17 cellular contexts compared by ENCODE assay signal in the genomic region with DNA sequence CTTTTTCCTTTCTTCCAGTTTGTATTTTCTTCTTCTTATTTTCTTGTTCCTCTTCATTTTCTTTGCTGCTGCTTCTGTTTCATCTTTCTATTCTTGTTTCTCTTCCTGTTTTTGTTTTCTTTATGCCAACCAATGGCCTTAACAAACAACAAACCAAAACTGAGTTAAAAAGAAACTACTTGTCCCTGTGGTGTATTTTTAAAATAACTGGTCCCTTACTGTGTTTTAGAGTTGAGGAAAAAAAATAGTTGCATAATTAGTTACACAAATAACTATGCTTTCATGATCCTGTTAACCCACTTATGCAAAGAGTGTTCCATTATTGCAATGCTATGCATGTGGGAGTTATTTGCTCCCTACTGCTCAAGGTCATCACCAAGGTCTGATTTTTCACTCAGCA. TPM values are rescaled to one million over a fixed set of nuclear protein-coding genes. Genes with fewer than 3 reads are reported as not detected.
DNase-seq lines count a peak whose midpoint lies in the region; ATAC-seq, FAIRE-seq and TF ChIP-seq lines count a peak whose summit lies in the region.
"Had no signal": no experiment of that assay in that cellular context is flagged by ENCODE, and none has a peak within 500 bp of the region (broad histone marks: within the 10 kb centered on the region; RNA-seq: fewer than 3 reads in every experiment).

No MANE protein-coding gene starts in this region.

- no peaks in the 10 kb centered on the region for H3F3A ChIP-seq in GM23338 (replicated peaks; ENCODE audit: low read depth)

- CTCF ChIA-PET in GM12878 (lab: Yijun Ruan, JAX) = no interaction called here

- no peaks in the 10 kb centered on the region for H3K4me1 Mint-ChIP-seq in GM23338
- H3K4me1 Mint-ChIP-seq: activated B cell treated with CpG ODN at 0.5 μM for 24 hours; activated naive CD8-positive, alpha-beta T cell treated with anti-CD3 and anti-CD28 coated beads for 36 hours; naive B cell had no signal

- H3K4me3 Mint-ChIP-seq in GM23338 = no peak overlapping the region; the same call in 2 of the 3 replicates
- H3K4me3 Mint-ChIP-seq: activated B cell treated with CpG ODN at 0.5 μM for 24 hours; activated naive CD8-positive, alpha-beta T cell treated with anti-CD3 and anti-CD28 coated beads for 36 hours; CD4-positive, alpha-beta T cell; naive B cell had no signal

- BruUV-seq in GM12878 (replicated peaks; lab: Mats Ljungman, UMichigan) = no TSS peak

- POLR2A ChIA-PET in GM12878 (lab: Charles Lee) = no interaction called here

- no peaks in the 10 kb centered on the region for H4K20me1 ChIP-seq in GM12878 (ENCODE audit: control insufficient read depth, insufficient read depth)
- no peaks in the 10 kb centered on the region for H4K20me1 ChIP-seq in GM23338 (replicated peaks; ENCODE audit: insufficient read depth)

- peaks cover 11% of the 10 kb centered on the region for H3K27me3 Mint-ChIP-seq in GM23338 (ENCODE audit: insufficient read depth, low read depth, poor library complexity)

- no peak overlapping the region for H3K27ac Mint-ChIP-seq in GM23338
- H3K27ac Mint-ChIP-seq: activated B cell treated with CpG ODN at 0.5 μM for 24 hours; activated naive CD8-positive, alpha-beta T cell treated with anti-CD3 and anti-CD28 coated beads for 36 hours; CD4-positive, alpha-beta T cell; naive B cell had no signal

- H2AFZ ChIP-seq in GM12878 (ENCODE audit: control insufficient read depth, low read depth, low read length) (no peak overlapping the region; the same call in 1 of the 2 replicates), GM23338 (no peak overlapping the region)

- 0 out of 2 replicates have a peak, but pooled peaks cover 4% of the 10 kb centered on the region for H3K9me2 ChIP-seq in GM23338 (ENCODE audit: insufficient read depth)

- H3K79me2 ChIP-seq in GM12878 (ENCODE audit: control insufficient read depth, insufficient read depth, low read length) = no peaks in the 10 kb centered on the region
- H3K79me2 ChIP-seq in GM23338 (replicated peaks; ENCODE audit: insufficient read depth) = no peaks in the 10 kb centered on the region

- H3K4me2 ChIP-seq in GM12878 (ENCODE audit: control insufficient read depth, insufficient read depth) = peak overlapping the region; percentile 30
- H3K4me2 ChIP-seq in GM23338 = no peak overlapping the region

- H3K27me3 ChIP-seq in GM12878 (replicated peaks in 1 of 2; ENCODE audit: control insufficient read depth in 2 of 2, insufficient read depth in 2 of 2, low read length in 1 of 2) (no peaks in the 10 kb centered on the region), GM23338 (ENCODE audit: insufficient read depth) (no peaks in the 10 kb centered on the region)

- H3K9me3 Mint-ChIP-seq in GM23338 = no peaks in the 10 kb centered on the region; the same call in 1 of the 3 replicates
- H3K9me3 Mint-ChIP-seq: activated B cell treated with CpG ODN at 0.5 μM for 24 hours; activated naive CD8-positive, alpha-beta T cell treated with anti-CD3 and anti-CD28 coated beads for 36 hours; CD4-positive, alpha-beta T cell had no signal

- H3K4me1 ChIP-seq in GM12878 (ENCODE audit: control insufficient read depth, insufficient read depth, low read length) (peaks cover 23% of the 10 kb centered on the region), GM23338 (ENCODE audit: insufficient read depth) (no peaks in the 10 kb centered on the region)
- H3K4me1 ChIP-seq: heart left ventricle had no signal

- no peak for TF ChIP-seq POLR2A in GM12878 (IDR thresholded peaks at IDR 0.05; ENCODE audit: low read depth, low read length)

- in situ Hi-C loops in GM12878 (cut with MboI) = no loop called here

- no peaks in the 10 kb centered on the region for H3K36me3 Mint-ChIP-seq in GM23338 (ENCODE audit: low read depth)
- H3K36me3 Mint-ChIP-seq: activated naive CD8-positive, alpha-beta T cell treated with anti-CD3 and anti-CD28 coated beads for 36 hours; naive B cell had no signal

- no peak for TF ChIP-seq EP300 in GM12878 (IDR thresholded peaks at IDR 0.05; ENCODE audit: borderline replicate concordance in 1 of 2, control insufficient read depth in 1 of 2, low read depth in 2 of 2, low read length in 2 of 2)

- H3K9me3 ChIP-seq in GM12878 (replicated peaks; ENCODE audit: control insufficient read depth, insufficient read depth, low read length) = no peaks in the 10 kb centered on the region
- H3K9me3 ChIP-seq: heart left ventricle, thoracic aorta had no signal

- H3K36me3 ChIP-seq in GM12878 (ENCODE audit: control insufficient read depth in 2 of 2, insufficient read depth in 2 of 2, low read length in 1 of 2) (no peaks in the 10 kb centered on the region), GM23338 (ENCODE audit: insufficient read depth) (no peaks in the 10 kb centered on the region)
- H3K36me3 ChIP-seq: heart left ventricle, thoracic aorta had no signal

- H3K9ac ChIP-seq in GM12878 (ENCODE audit: control insufficient read depth, insufficient read depth, low read length) = no peak overlapping the region

- peak; percentile 38 for DNase-seq in GM12878 (ENCODE audit: low read depth, low spot score)
- DNase-seq in GM23338 (ENCODE audit: low spot score) = no peak
- DNase-seq in NCI-H82 (lab: John Stamatoyannopoulos, UW) = no peak
- no peak for DNase-seq in NCI-H146 (lab: John Stamatoyannopoulos, UW)
- no peak for DNase-seq in NCI-H748 treated with DMSO at 0.1 percent for 48 hours (lab: John Stamatoyannopoulos, UW)
- DNase-seq: activated B cell treated with CpG ODN at 0.5 μM for 24 hours; activated naive CD8-positive, alpha-beta T cell treated with anti-CD3 and anti-CD28 coated beads for 36 hours; CD4-positive, alpha-beta T cell; erythroblast; heart left ventricle; naive B cell; stimulated activated CD4-positive, alpha-beta T cell treated with anti-CD3 and anti-CD28 coated beads, Interleukin-15, amount 100 ng/mL, for 24 hours had no signal

- TF ChIP-seq CTCF in GM12878 (IDR thresholded peaks at IDR 0.05 in 2 of 3, conservative IDR thresholded peaks at IDR 0.05 in 1 of 3; ENCODE audit: control insufficient read depth in 2 of 3, extremely low read depth in 1 of 3, insufficient read depth in 1 of 3, low read depth in 3 of 3, low read length in 3 of 3) (no peak), GM23338 (conservative IDR thresholded peaks at IDR 0.05; ENCODE audit: low read depth in 2 of 2) (no peak)

- H3K27ac ChIP-seq in GM12878 (ENCODE audit: control insufficient read depth, insufficient read depth) (no peak overlapping the region), GM23338 (ENCODE audit: low read depth) (no peak overlapping the region)
- H3K27ac ChIP-seq: heart left ventricle, thoracic aorta had no signal

- intact Hi-C loops in GM12878 (cut with micrococcal nuclease; ENCODE audit: unreplicated experiment) = no loop called here

- H3K4me3 ChIP-seq in GM12878 (peak overlapping the region; percentile 50), GM23338 (no peak overlapping the region)
- H3K4me3 ChIP-seq: heart left ventricle, thoracic aorta had no signal

- SMC1A ChIA-PET in GM12878 (lab: Charles Lee; ENCODE audit: uncharacterized antibody, unreplicated experiment) = no interaction called here

- RAD21 ChIA-PET in GM12878 (lab: Charles Lee; ENCODE audit: unreplicated experiment) = no interaction called here

- no peak for TF ChIP-seq RAD21 in GM12878 (IDR thresholded peaks at IDR 0.05; ENCODE audit: insufficient read depth, low read depth, low read length)

- no peak for FAIRE-seq in GM12878 (lab: Jason Lieb, UNC)
- FAIRE-seq: HepG2 had no signal

- ATAC-seq in GM19324 (IDR thresholded peaks at IDR 0.05; ENCODE audit: low FRiP score, unreplicated experiment) = peak; percentile 73
- ATAC-seq in GM21723 (IDR thresholded peaks at IDR 0.05; ENCODE audit: unreplicated experiment) = peak; percentile 89
- ATAC-seq in HG03064 (IDR thresholded peaks at IDR 0.05; ENCODE audit: low read depth, unreplicated experiment) = peak; percentile 61
- ATAC-seq in GM12878 = peak; percentile 52
- no peak for ATAC-seq in GM23338
- ATAC-seq: heart left ventricle had no signal

RNA-seq across cellular contexts. Expression of gene IMP4, which starts 39.6 kb away (rescaled TPM):
- 66.8 and 77.9 TPM in 2 replicates for total RNA-seq in GM12878 (2013; cell fraction: nucleolus; rRNA removed)
- total RNA-seq in GM12878 (2014; rRNA removed) (181 and 209 TPM in 2 replicates), GM12878 (2014; rRNA removed; fragmentation: Illumina TruSeq; extraction: Trizol) (74.9 and 85.3 TPM in 2 replicates), GM12878 (2021) (166 and 171 TPM in 2 replicates)
- 61.6 TPM for polyA plus RNA-seq in GM12878 (2011; ENCODE audit: low read depth)
- polyA plus RNA-seq in GM12878 (2011; rRNA removed) (78.0 and 162 TPM in 2 replicates), GM12878 (2014; fragmentation: Illumina TruSeq; extraction: Trizol) (43.2 and 70.5 TPM in 2 replicates), GM12878 (2014; fragmentation: Nextera tagmentation; extraction: Ambion mirVana) (100 to 1,000 TPM in 1 of 2 experiments, 10 to 100 TPM in 1; 41.4 to 100 TPM), GM12878 (2014; rRNA removed) (242 and 273 TPM in 2 replicates), GM12878 (2016; fragmentation: Nextera tagmentation; extraction: Ambion mirVana) (100 to 1,000 TPM; 183 to 206 TPM), GM23338 (2016; fragmentation: Nextera tagmentation; extraction: Ambion mirVana) (87.8 and 88.6 TPM in 2 replicates)
- 306 and 444 TPM in 2 replicates for polyA plus RNA-seq in GM12878 (2011; cell fraction: cytosol; rRNA removed)
- 402 and 407 TPM in 2 replicates for polyA plus RNA-seq in GM12878 (2011; cell fraction: nucleus; rRNA removed)
- 134 and 142 TPM in 2 replicates for polyA plus RNA-seq in GM12878 (2012)
- polyA minus RNA-seq in GM12878 (2011; rRNA and poly(A)+ RNA removed) = 132 and 174 TPM in 2 replicates
- 64.4 and 65.1 TPM in 2 replicates for polyA minus RNA-seq in GM12878 (2011; cell fraction: cytosol; rRNA and poly(A)+ RNA removed)
- polyA minus RNA-seq in GM12878 (2011; cell fraction: nucleus; rRNA and poly(A)+ RNA removed) = 89.7 and 141 TPM in 2 replicates
- total RNA-seq in GM23338 (2014; rRNA removed; shearing (Covaris generic)) = 113 and 147 TPM in 2 replicates

RNA-seq across cellular contexts. Expression of gene PTPN18, which starts 52.7 kb away (rescaled TPM):
- total RNA-seq in GM12878 (2013; cell fraction: nucleolus; rRNA removed) = 33.3 and 40.8 TPM in 2 replicates
- total RNA-seq in GM12878 (2014; rRNA removed) = 31.4 and 36.9 TPM in 2 replicates
- total RNA-seq in GM12878 (2014; rRNA removed; fragmentation: Illumina TruSeq; extraction: Trizol) = 38.5 and 39.8 TPM in 2 replicates
- total RNA-seq in GM12878 (2021) = 41.9 and 43.1 TPM in 2 replicates
- polyA plus RNA-seq in GM12878 (2011; ENCODE audit: low read depth) = 26.0 TPM
- 29.3 and 47.0 TPM in 2 replicates for polyA plus RNA-seq in GM12878 (2011; rRNA removed)
- 50.1 and 55.8 TPM in 2 replicates for polyA plus RNA-seq in GM12878 (2011; cell fraction: cytosol; rRNA removed)
- polyA plus RNA-seq in GM12878 (2011; cell fraction: nucleus; rRNA removed) = 44.1 and 45.8 TPM in 2 replicates
- 37.9 and 44.0 TPM in 2 replicates for polyA plus RNA-seq in GM12878 (2012)
- 89.9 and 99.8 TPM in 2 replicates for polyA plus RNA-seq in GM12878 (2014; fragmentation: Illumina TruSeq; extraction: Trizol)
- 10 to 100 TPM; 14.8 to 17.5 TPM for polyA plus RNA-seq in GM12878 (2014; fragmentation: Nextera tagmentation; extraction: Ambion mirVana)
- 58.4 and 58.8 TPM in 2 replicates for polyA plus RNA-seq in GM12878 (2014; rRNA removed)
- polyA plus RNA-seq in GM12878 (2016; fragmentation: Nextera tagmentation; extraction: Ambion mirVana) = 10 to 100 TPM; 43.7 to 45.6 TPM
- 22.4 and 27.1 TPM in 2 replicates for polyA minus RNA-seq in GM12878 (2011; rRNA and poly(A)+ RNA removed)
- polyA minus RNA-seq in GM12878 (2011; cell fraction: cytosol; rRNA and poly(A)+ RNA removed) = 13.2 and 13.4 TPM in 2 replicates
- 17.3 and 30.1 TPM in 2 replicates for polyA minus RNA-seq in GM12878 (2011; cell fraction: nucleus; rRNA and poly(A)+ RNA removed)
- total RNA-seq in GM23338 (2014; rRNA removed; shearing (Covaris generic)) = 9.8 and 10.9 TPM in 2 replicates
- 8.7 and 10.1 TPM in 2 replicates for polyA plus RNA-seq in GM23338 (2016; fragmentation: Nextera tagmentation; extraction: Ambion mirVana)
